Comparison of ENCODE assay signal across 8 cellular contexts in the genomic region with DNA sequence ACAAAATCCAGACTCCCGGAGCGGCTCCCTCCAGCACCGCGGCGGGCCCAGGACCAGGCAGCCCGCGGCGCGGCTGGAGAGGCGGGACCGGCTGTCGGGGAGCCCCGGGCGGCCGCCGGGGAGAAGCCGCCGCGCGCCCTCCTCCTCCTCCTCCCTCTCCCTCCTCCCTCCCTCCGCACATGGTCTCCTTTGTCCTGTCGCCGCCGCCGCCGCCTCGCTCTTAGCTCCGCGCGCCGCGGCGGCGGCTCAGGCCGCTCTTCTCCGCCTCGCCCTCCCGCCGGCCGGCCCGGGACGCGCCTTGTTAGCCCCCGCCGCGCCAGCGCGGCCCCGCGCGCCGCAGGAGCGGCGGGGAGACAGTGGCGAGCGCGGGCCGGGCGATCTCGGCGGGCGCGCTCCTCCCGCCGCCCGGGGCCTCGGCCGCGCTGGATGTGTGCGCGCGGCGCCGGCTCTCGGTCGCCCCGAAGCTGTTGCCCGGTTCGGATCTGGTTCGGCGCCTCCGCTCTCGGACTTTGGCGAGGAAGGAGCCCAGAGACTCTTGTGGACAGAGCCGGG.
DNase-seq lines count a peak whose midpoint lies in the region; ATAC-seq, FAIRE-seq and TF ChIP-seq lines count a peak whose summit lies in the region.

No MANE protein-coding gene starts in this region.

- H3K27me3 ChIP-seq in GM12878 (replicated peaks in 1 of 2; ENCODE audit: control insufficient read depth in 2 of 2, insufficient read depth in 2 of 2, low read length in 1 of 2) (no peaks in the 10 kb centered on the region), skeletal muscle tissue (ENCODE audit: control insufficient read depth in 3 of 3, insufficient read depth in 3 of 3, low read length in 3 of 3) (no peaks in the 10 kb centered on the region)

- in situ Hi-C loops in GM12878 (cut with MboI), result no loop called here

- no peak for TF ChIP-seq POLR2A in GM12878 (IDR thresholded peaks at IDR 0.05; ENCODE audit: low read depth, low read length)

- WGBS in GM12878 (ENCODE audit: insufficient coverage, insufficient replicate concordance, low lambda C conversion rate, missing lambda C conversion rate), result under 1% methylated on average over 57 of the region's 85 CpGs

- peak overlapping the region; percentile 96 for H3K9ac ChIP-seq in GM12878 (ENCODE audit: control insufficient read depth, insufficient read depth, low read length)
- H3K9ac ChIP-seq in skeletal muscle tissue (ENCODE audit: low read depth in 1 of 3, low read length in 3 of 3), result peak overlapping the region; percentile 90 to 94 (median 93)

- RAD21 ChIA-PET in GM12878 (lab: Charles Lee; ENCODE audit: unreplicated experiment), result interaction anchor here (0.7 to 2.0 kb wide), 7 partner anchors 8 to 218 kb away, joined by 3 to 9 read pairs (median 3); no protein-coding TSS in a partner anchor

- peak overlapping the region; percentile 92 for H3K4me3 ChIP-seq in HEK293 (ENCODE audit: low read depth, low read length)
- peak overlapping the region; percentile 90 for H3K4me3 ChIP-seq in GM12878
- peak overlapping the region; percentile 82 to 89 (median 84) for H3K4me3 ChIP-seq in skeletal muscle tissue (ENCODE audit: low read length in 3 of 3)

- H3K9me3 ChIP-seq in HEK293 (ENCODE audit: control insufficient read depth, insufficient read depth, low read depth, low read length) (no peaks in the 10 kb centered on the region), GM12878 (replicated peaks; ENCODE audit: control insufficient read depth, insufficient read depth, low read length) (no peaks in the 10 kb centered on the region), skeletal muscle tissue (ENCODE audit: control insufficient read depth in 3 of 3, low read length in 3 of 3) (no peaks in the 10 kb centered on the region)

- CTCF ChIA-PET in HEK293 (lab: Yijun Ruan, JAX), result interaction anchor here (0.6 kb wide), 1 partner anchor 1051 kb away, joined by 3 read pairs; no protein-coding TSS in a partner anchor
- CTCF ChIA-PET in GM12878 (lab: Yijun Ruan, JAX), result interaction anchor here (1.0 to 7.9 kb wide), 2 partner anchors 22 to 110 kb away, joined by 3 to 54 read pairs; no protein-coding TSS in a partner anchor

- SMC1A ChIA-PET in GM12878 (lab: Charles Lee; ENCODE audit: uncharacterized antibody, unreplicated experiment), result interaction anchor here (1.2 to 12.6 kb wide), 2 partner anchors 26 to 82 kb away, joined by 4 to 177 read pairs; no protein-coding TSS in a partner anchor

- DNase-seq in NCI-H748 (lab: John Stamatoyannopoulos, UW; ENCODE audit: unreplicated experiment), result peak; percentile 69
- no peak for DNase-seq in NCI-H748 treated with DMSO at 0.1 percent for 48 hours (lab: John Stamatoyannopoulos, UW)
- DNase-seq in NCI-H146 treated with DMSO at 0.1 percent for 48 hours (lab: John Stamatoyannopoulos, UW; ENCODE audit: unreplicated experiment), result peak; percentile 43
- no peak for DNase-seq in GM12878 (ENCODE audit: low read depth, low spot score)
- peak; percentile 57 for DNase-seq in iPS-NIHi11 (ENCODE audit: low spot score)
- no peak for DNase-seq in NCI-H446 (lab: John Stamatoyannopoulos, UW)

- H3K27ac ChIP-seq in HEK293 (ENCODE audit: extremely low read depth, low read depth, low read length) (peak overlapping the region; percentile 97), GM12878 (ENCODE audit: control insufficient read depth, insufficient read depth) (peak overlapping the region; percentile 86), skeletal muscle tissue (ENCODE audit: low read depth, low read length) (peak overlapping the region; percentile 90)

- H3K36me3 ChIP-seq in HEK293 (ENCODE audit: control insufficient read depth in 2 of 2, insufficient read depth in 1 of 2, low read length in 2 of 2) (peaks cover 0 to 10% of the 10 kb centered on the region in 2 experiments; a peak in 1 of 3 replicates), GM12878 (ENCODE audit: control insufficient read depth in 2 of 2, insufficient read depth in 2 of 2, low read length in 1 of 2) (peaks cover 0 to 3% of the 10 kb centered on the region in 2 experiments; a peak in 1 of 4 replicates), skeletal muscle tissue (ENCODE audit: control insufficient read depth in 3 of 3, insufficient read depth in 3 of 3, low read length in 3 of 3) (no peaks in the 10 kb centered on the region)

- H4K20me1 ChIP-seq in GM12878 (ENCODE audit: control insufficient read depth, insufficient read depth), result no peaks in the 10 kb centered on the region

- TF ChIP-seq EP300 in GM12878 (IDR thresholded peaks at IDR 0.05; ENCODE audit: borderline replicate concordance in 1 of 2, control insufficient read depth in 1 of 2, low read depth in 2 of 2, low read length in 2 of 2), result no peak

- intact Hi-C loops in GM12878 (cut with micrococcal nuclease; ENCODE audit: unreplicated experiment), result loop anchor here (10.0 kb wide), 3 partner anchors 270 to 1020 kb away; no protein-coding TSS in a partner anchor

- no TSS peak for BruUV-seq in GM12878 (replicated peaks; lab: Mats Ljungman, UMichigan)

- TF ChIP-seq CTCF in HEK293 (tag by site-specific recombination; IDR thresholded peaks at IDR 0.05), result no peak
- no peak for TF ChIP-seq CTCF in GM12878 (IDR thresholded peaks at IDR 0.05 in 2 of 3, conservative IDR thresholded peaks at IDR 0.05 in 1 of 3; ENCODE audit: control insufficient read depth in 2 of 3, extremely low read depth in 1 of 3, insufficient read depth in 1 of 3, low read depth in 3 of 3, low read length in 3 of 3)

- FAIRE-seq in GM12878 (lab: Jason Lieb, UNC), result no peak

- no peak for TF ChIP-seq RAD21 in GM12878 (IDR thresholded peaks at IDR 0.05; ENCODE audit: insufficient read depth, low read depth, low read length)

- H3K4me1 ChIP-seq in HEK293 (ENCODE audit: control insufficient read depth, insufficient read depth, low read length) (peaks cover 10% of the 10 kb centered on the region), GM12878 (ENCODE audit: control insufficient read depth, insufficient read depth, low read length) (no peaks in the 10 kb centered on the region; the same call in 1 of the 2 replicates), skeletal muscle tissue (ENCODE audit: control insufficient read depth in 3 of 3, insufficient read depth in 3 of 3, low read length in 3 of 3) (peaks cover 20 to 29% (median 26%) of the 10 kb centered on the region in 3 donors)

- POLR2A ChIA-PET in HEK293 (lab: Yijun Ruan, JAX) (interaction anchor here (1.0 to 3.3 kb wide), 4 partner anchors 20 to 99 kb away, joined by 3 to 13 read pairs (median 3); no protein-coding TSS in a partner anchor), GM12878 (lab: Charles Lee) (interaction anchor here (0.5 to 1.6 kb wide), 3 partner anchors 9 to 82 kb away, joined by 4 to 5 read pairs (median 5); no protein-coding TSS in a partner anchor)

- H3K79me2 ChIP-seq in GM12878 (ENCODE audit: control insufficient read depth, insufficient read depth, low read length), result peaks cover 53% of the 10 kb centered on the region

- peak; percentile 19 for ATAC-seq in GM12878

- peak overlapping the region; percentile 67 for H2AFZ ChIP-seq in GM12878 (ENCODE audit: control insufficient read depth, low read depth, low read length)

- peak overlapping the region; percentile 93; the same call in 1 of the 2 replicates for H3K4me2 ChIP-seq in GM12878 (ENCODE audit: control insufficient read depth, insufficient read depth)

TF ChIP-seq in HEK293, 187 proteins besides CTCF, POLR2A, EP300 and RAD21:
- TF ChIP-seq ZNF2 (tag by site-specific recombination; IDR thresholded peaks at IDR 0.05), result no peak
- TF ChIP-seq, protein P1, sequence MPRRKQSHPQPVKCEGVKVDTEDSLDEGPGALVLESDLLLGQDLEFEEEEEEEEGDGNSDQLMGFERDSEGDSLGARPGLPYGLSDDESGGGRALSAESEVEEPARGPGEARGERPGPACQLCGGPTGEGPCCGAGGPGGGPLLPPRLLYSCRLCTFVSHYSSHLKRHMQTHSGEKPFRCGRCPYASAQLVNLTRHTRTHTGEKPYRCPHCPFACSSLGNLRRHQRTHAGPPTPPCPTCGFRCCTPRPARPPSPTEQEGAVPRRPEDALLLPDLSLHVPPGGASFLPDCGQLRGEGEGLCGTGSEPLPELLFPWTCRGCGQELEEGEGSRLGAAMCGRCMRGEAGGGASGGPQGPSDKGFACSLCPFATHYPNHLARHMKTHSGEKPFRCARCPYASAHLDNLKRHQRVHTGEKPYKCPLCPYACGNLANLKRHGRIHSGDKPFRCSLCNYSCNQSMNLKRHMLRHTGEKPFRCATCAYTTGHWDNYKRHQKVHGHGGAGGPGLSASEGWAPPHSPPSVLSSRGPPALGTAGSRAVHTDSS (tag by site-specific recombination; IDR thresholded peaks at IDR 0.05), result peak; percentile 55; the same call in 1 of the 2 replicates

TF ChIP-seq in GM12878, 131 proteins besides CTCF, POLR2A, EP300 and RAD21 (continues in another document):
- peak; percentile 51; the same call in 1 of the 2 replicates for TF ChIP-seq NKRF (conservative IDR thresholded peaks at IDR 0.05)
- no peak for TF ChIP-seq USF2 (IDR thresholded peaks at IDR 0.05; ENCODE audit: borderline replicate concordance, low read depth, low read length)
- peak; percentile 53; the same call in 1 of the 2 replicates for TF ChIP-seq LARP7 (IDR thresholded peaks at IDR 0.05)
- TF ChIP-seq IKZF1 (conservative IDR thresholded peaks at IDR 0.05), result peak; percentile 12; the same call in 1 of the 2 replicates
- TF ChIP-seq FOXM1 (IDR thresholded peaks at IDR 0.05; ENCODE audit: low read depth, low read length), result no peak
- peak; percentile 98 for TF ChIP-seq NFXL1 (IDR thresholded peaks at IDR 0.05; ENCODE audit: borderline replicate concordance)

Comparison
In these comparisons a context has a peak if more than half of its experiments do, and no peak if none do; other contexts are left out.
1. DNase-seq: peak in NCI-H748 (single experiment), NCI-H146 treated with DMSO at 0.1 percent for 48 hours (single experiment) and iPS-NIHi11 (single experiment); none in NCI-H748 treated with DMSO at 0.1 percent for 48 hours (single experiment), GM12878 (single experiment) and NCI-H446 (0 of 2).
2. Peak in every context shown above with its lines, with median percentiles within 50 percentile points of each other: H3K27ac ChIP-seq and H3K4me3 ChIP-seq.